In the genomic region with DNA sequence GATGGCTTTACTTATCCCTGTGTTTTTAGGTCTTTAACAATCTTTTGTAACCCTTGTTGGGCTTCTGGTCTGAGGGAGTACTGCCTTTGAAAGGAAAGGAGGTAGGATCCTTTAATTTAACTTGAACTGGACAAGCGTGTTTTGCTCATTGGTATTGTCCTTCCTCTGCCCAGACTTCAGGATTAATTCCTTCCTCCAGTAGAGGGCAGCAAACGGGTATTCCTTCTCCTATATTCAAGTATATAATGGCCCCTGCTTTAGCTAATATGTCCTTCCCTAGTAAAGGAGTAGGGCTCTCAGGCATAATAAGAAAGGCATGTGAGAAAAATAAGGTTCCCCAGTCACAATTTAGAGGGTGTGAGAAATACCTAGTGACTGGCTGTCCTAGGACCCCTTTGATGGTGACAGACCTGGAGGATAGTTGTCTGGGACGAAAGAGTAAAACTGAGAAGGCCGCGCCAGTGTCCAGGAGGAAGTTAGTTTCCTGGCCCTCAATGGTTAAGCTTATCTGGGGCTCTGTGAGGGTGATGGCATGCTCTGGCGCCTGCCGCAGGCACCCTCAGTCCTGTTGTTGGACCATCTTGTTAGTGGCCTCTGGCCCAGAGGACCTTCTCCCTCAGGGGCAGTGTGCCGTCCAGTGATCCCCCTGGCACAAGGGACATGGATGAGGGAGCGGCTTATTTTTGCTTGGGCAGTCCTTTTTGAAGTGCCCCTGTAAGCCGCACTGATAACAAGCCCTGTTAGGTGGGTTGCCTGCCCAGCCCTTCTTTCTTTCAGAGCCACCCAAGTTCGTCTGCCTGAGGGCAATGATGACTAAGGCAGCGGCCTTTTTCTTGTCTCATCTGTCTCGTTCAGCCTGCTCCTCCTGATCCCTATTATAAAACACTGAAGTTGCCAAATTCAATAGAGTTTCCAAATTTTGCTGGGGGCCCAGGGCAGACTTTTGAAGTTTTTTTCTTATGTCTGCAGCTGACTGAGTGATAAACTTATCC, we compare ENCODE assay signal across 8 cellular contexts. TPM values are rescaled to one million over a fixed set of nuclear protein-coding genes. Genes with fewer than 3 reads are reported as not detected.
A peak's percentile ranks its signal among the peaks of the same experiment; 100 is the strongest.
DNase-seq lines count a peak whose midpoint lies in the region; ATAC-seq and TF ChIP-seq lines count a peak whose summit lies in the region.

No MANE protein-coding gene starts in this region.

- CTCF ChIA-PET in Calu3 (lab: Charles Lee): interaction anchor here (0.7 to 1.1 kb wide), 2 partner anchors 10 to 50 kb away, joined by 3 read pairs; no protein-coding TSS in a partner anchor

- H3K27ac Mint-ChIP-seq in Calu3 (ENCODE audit: unreplicated experiment): no peak overlapping the region

- intact Hi-C loops in Calu3 (cut with micrococcal nuclease; ENCODE audit: unreplicated experiment): loop anchor here (2.0 kb wide), 2 partner anchors 52 to 90 kb away; a partner anchor contains a TSS
- intact Hi-C loops in colonic mucosa (cut with DNase I): loop anchor here (10.0 kb wide), 1 partner anchor 56 kb away; a partner anchor contains a TSS
- intact Hi-C loops in left lung (cut with DNase I): loop anchor here in 1 of 2 donors (10.0 kb wide), 1 partner anchor 256 kb away; no protein-coding TSS in a partner anchor
- intact Hi-C loops in thyroid gland (cut with DNase I): no loop called here

- BruUV-seq in Calu3 (replicated peaks; lab: Mats Ljungman, UMichigan): no TSS peak

- H3K4me1 Mint-ChIP-seq in Calu3 (ENCODE audit: low read depth, unreplicated experiment): no peaks in the 10 kb centered on the region

- H3K27ac ChIP-seq in colonic mucosa (no peak overlapping the region), left lung (no peak overlapping the region), thyroid gland (no peak overlapping the region)

- H3K9ac ChIP-seq in colonic mucosa (ENCODE audit: low read depth in 2 of 2, low read length in 2 of 2): no peak overlapping the region

- no peak overlapping the region for H3K4me3 Mint-ChIP-seq in Calu3 (ENCODE audit: low read depth, unreplicated experiment)

- 74 to 78% methylated on average over 13 of the region's 13 CpGs for WGBS in thyroid gland, 2 donors

- H3K4me3 ChIP-seq in Jurkat, Clone E6-1 (ENCODE audit: low read length): no peak overlapping the region
- H3K4me3 ChIP-seq in colonic mucosa (no peak overlapping the region), left lung (no peak overlapping the region), thyroid gland (replicated peaks in 1 of 3) (no peak overlapping the region)

- no peaks in the 10 kb centered on the region for H3K27me3 ChIP-seq in colonic mucosa
- H3K27me3 ChIP-seq in left lung: no peaks in the 10 kb centered on the region
- no peaks in the 10 kb centered on the region for H3K27me3 ChIP-seq in thyroid gland

- H3K27me3 Mint-ChIP-seq in Calu3 (ENCODE audit: unreplicated experiment): no peaks in the 10 kb centered on the region

- no peaks in the 10 kb centered on the region for H3K9me3 Mint-ChIP-seq in Calu3 (ENCODE audit: low read depth, unreplicated experiment)

- peak; percentile 92 for ATAC-seq in left lung
- ATAC-seq in HG03159 (IDR thresholded peaks at IDR 0.05; ENCODE audit: unreplicated experiment): no peak

- H3K4me1 ChIP-seq in colonic mucosa: no peaks in the 10 kb centered on the region
- no peaks in the 10 kb centered on the region for H3K4me1 ChIP-seq in left lung
- no peaks in the 10 kb centered on the region for H3K4me1 ChIP-seq in thyroid gland

- DNase-seq in Calu3 (peak; percentile 59), SHP77 treated with DMSO at 0.1 percent for 48 hours (lab: John Stamatoyannopoulos, UW) (peak; percentile 7), colonic mucosa (peak; percentile 75), left lung (no peak), thyroid gland (peak; percentile 21 to 22), cortex of kidney (lab: John Stamatoyannopoulos, UW) (no peak)
- peak; percentile 37 for DNase-seq in Jurkat, Clone E6-1 (ENCODE audit: low read depth, low spot score)

- H3K36me3 ChIP-seq in colonic mucosa: no peaks in the 10 kb centered on the region
- no peaks in the 10 kb centered on the region for H3K36me3 ChIP-seq in left lung
- no peaks in the 10 kb centered on the region for H3K36me3 ChIP-seq in thyroid gland

- TF ChIP-seq POLR2A in thyroid gland (IDR thresholded peaks at IDR 0.05): no peak

- H3K9me3 ChIP-seq in colonic mucosa (no peaks in the 10 kb centered on the region), left lung (no peaks in the 10 kb centered on the region), thyroid gland (no peaks in the 10 kb centered on the region)

- no peaks in the 10 kb centered on the region for H3K36me3 Mint-ChIP-seq in Calu3 (ENCODE audit: insufficient read depth, unreplicated experiment)

- TF ChIP-seq CTCF in Calu3 (IDR thresholded peaks at IDR 0.05; ENCODE audit: unreplicated experiment) (peak; percentile 19), colonic mucosa (IDR thresholded peaks at IDR 0.05) (peak; percentile 45), left lung (IDR thresholded peaks at IDR 0.05) (peak; percentile 56), thyroid gland (IDR thresholded peaks at IDR 0.05) (peak in 4 of 6 experiments; percentile 38 to 67 (median 44))

RNA-seq across cellular contexts. Expression of a gene that starts 51.8 kb away (rescaled TPM):
- total RNA-seq in Calu3 (2022): 3.8 and 6.7 TPM in 2 replicates
- 7.3 TPM for polyA plus RNA-seq in Jurkat, Clone E6-1 (2012; ENCODE audit: insufficient read depth, insufficient read length)
- total RNA-seq in colonic mucosa: 10 to 100 TPM; 13.1 to 14.3 TPM
- total RNA-seq in left lung: 1 to 10 TPM; 6.5 to 8.8 TPM
- total RNA-seq in thyroid gland: 10 to 100 TPM; 13.6 to 19.7 (median 16.2) TPM

RNA-seq across cellular contexts. Expression of a gene that starts 52.0 kb away (rescaled TPM):
- total RNA-seq in Calu3 (2022) (22.0 and 26.4 TPM in 2 replicates), colonic mucosa (10 to 100 TPM; 28.3 to 41.1 TPM), left lung (10 to 100 TPM; 28.7 to 32.0 TPM), thyroid gland (10 to 100 TPM; 20.8 to 30.1 (median 23.7) TPM)
- polyA plus RNA-seq in Jurkat, Clone E6-1 (2012; ENCODE audit: insufficient read depth, insufficient read length): 44.1 TPM

RNA-seq across cellular contexts. Expression of a gene that starts 52.3 kb away (rescaled TPM):
- 52.7 and 116 TPM in 2 replicates for total RNA-seq in Calu3 (2022)
- polyA plus RNA-seq in Jurkat, Clone E6-1 (2012; ENCODE audit: insufficient read depth, insufficient read length): not detected
- total RNA-seq in colonic mucosa: 10 to 100 TPM; 13.7 to 41.3 TPM
- 100 to 1,000 TPM; 165 to 244 TPM for total RNA-seq in left lung
- total RNA-seq in thyroid gland: 100 to 1,000 TPM in 3 of 4 donors, 10 to 100 TPM in 1; 78.1 to 459 (median 185) TPM

Comparison
In these comparisons a context has a peak if more than half of its experiments do, and no peak if none do; other contexts are left out.
1. DNase-seq: peak in Calu3 (single experiment), Jurkat, Clone E6-1 (single experiment), SHP77 treated with DMSO at 0.1 percent for 48 hours (single experiment), colonic mucosa (single experiment) and thyroid gland (2 of 2); none in left lung (0 of 2) and cortex of kidney (single experiment).
2. Peak in every context shown above with its lines, with median percentiles within 50 percentile points of each other: CTCF ChIP-seq.